In the genomic region with DNA sequence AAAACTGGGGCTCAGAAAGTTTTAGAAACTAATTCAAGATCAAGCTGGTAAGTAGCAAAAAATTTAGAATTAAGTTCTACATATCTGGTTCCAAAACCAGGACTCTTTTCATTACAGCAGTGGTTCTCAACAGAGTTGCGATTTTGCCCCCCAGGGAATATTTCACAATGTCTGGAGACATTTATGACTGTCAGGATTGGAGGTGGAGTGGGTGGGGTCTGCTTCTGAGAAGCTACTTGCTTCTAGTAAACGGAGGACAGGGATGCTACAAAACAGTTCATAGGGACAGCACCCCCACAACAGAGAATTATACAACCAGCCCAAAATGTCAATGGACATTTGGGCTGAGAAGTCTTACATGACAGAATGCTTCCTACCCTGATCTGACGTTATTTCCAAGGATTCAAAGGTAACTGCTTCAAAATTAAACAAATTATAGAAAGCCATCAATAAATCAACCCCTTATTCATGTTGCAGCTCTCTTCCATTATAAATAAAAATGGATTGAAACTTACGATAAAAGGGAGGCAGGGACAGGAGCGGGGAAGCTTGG, we compare ENCODE assay signal across 8 cellular contexts. TPM values are rescaled to one million over a fixed set of nuclear protein-coding genes. Genes with fewer than 3 reads are reported as not detected.
DNase-seq lines count a peak whose midpoint lies in the region; ATAC-seq, FAIRE-seq and TF ChIP-seq lines count a peak whose summit lies in the region.

No MANE protein-coding gene starts in this region.

- H3K4me1 Mint-ChIP-seq in activated CD8-positive, alpha-beta memory T cell treated with anti-CD3 and anti-CD28 coated beads, Interleukin-2, amount 10 ng/mL, durations not matched to agents 7 days and 5 days: peaks cover 19% of the 10 kb centered on the region
- H3K4me1 Mint-ChIP-seq in activated T-helper 1 cell treated with anti-CD3 and anti-CD28 coated beads, Interleukin-12 subunit alpha, Interleukin-12 subunit beta, Interleukin-2, Interleukin-4 antibody, amounts not matched to agents 30 ng/mL and 10 ng/mL and 1 ng/mL, durations not matched to agents 14 hours and 24 hours and 36 hours (ENCODE audit: low read depth): peaks cover 15% of the 10 kb centered on the region

- peaks cover 20% of the 10 kb centered on the region for H3K79me2 ChIP-seq in hepatocyte

- no peaks in the 10 kb centered on the region for H3K9me2 ChIP-seq in hepatocyte (replicated peaks; ENCODE audit: insufficient read depth)

- H3K36me3 Mint-ChIP-seq in activated CD8-positive, alpha-beta memory T cell treated with anti-CD3 and anti-CD28 coated beads, Interleukin-2, amount 10 ng/mL, durations not matched to agents 7 days and 5 days: no peaks in the 10 kb centered on the region
- no peaks in the 10 kb centered on the region for H3K36me3 Mint-ChIP-seq in activated T-helper 1 cell treated with anti-CD3 and anti-CD28 coated beads, Interleukin-12 subunit alpha, Interleukin-12 subunit beta, Interleukin-2, Interleukin-4 antibody, amounts not matched to agents 30 ng/mL and 10 ng/mL and 1 ng/mL, durations not matched to agents 14 hours and 24 hours and 36 hours (ENCODE audit: low read depth)

- H3K9me3 ChIP-seq in hepatocyte (ENCODE audit: low read depth) (no peaks in the 10 kb centered on the region), small intestine (ENCODE audit: control insufficient read depth, low read depth) (no peaks in the 10 kb centered on the region)

- H2AFZ ChIP-seq in hepatocyte: peak overlapping the region; percentile 95

- intact Hi-C loops in activated T-helper 1 cell treated with anti-CD3 and anti-CD28 coated beads, Interleukin-12 subunit alpha, Interleukin-12 subunit beta, Interleukin-2, Interleukin-4 antibody, amounts not matched to agents 30 ng/mL and 10 ng/mL and 1 ng/mL, durations not matched to agents 14 hours and 24 hours and 36 hours (cut with micrococcal nuclease): loop anchor here (2.0 to 10.0 kb wide), 6 partner anchors 178 to 1953 kb away; partner anchors contain the start of genes GALC and ZC3H14

- peak overlapping the region; percentile 91 for H3K4me3 ChIP-seq in hepatocyte
- peak overlapping the region; percentile 19 to 97 for H3K4me3 ChIP-seq in small intestine (ENCODE audit: low read depth in 1 of 2, low read length in 2 of 2)

- H3K27ac Mint-ChIP-seq in activated CD8-positive, alpha-beta memory T cell treated with anti-CD3 and anti-CD28 coated beads, Interleukin-2, amount 10 ng/mL, durations not matched to agents 7 days and 5 days: peak overlapping the region; percentile 92
- peak overlapping the region; percentile 61 for H3K27ac Mint-ChIP-seq in activated T-helper 1 cell treated with anti-CD3 and anti-CD28 coated beads, Interleukin-12 subunit alpha, Interleukin-12 subunit beta, Interleukin-2, Interleukin-4 antibody, amounts not matched to agents 30 ng/mL and 10 ng/mL and 1 ng/mL, durations not matched to agents 14 hours and 24 hours and 36 hours

- peak overlapping the region; percentile 94 for H3K4me2 ChIP-seq in hepatocyte

- TF ChIP-seq CTCF in hepatocyte (IDR thresholded peaks at IDR 0.05; ENCODE audit: poor library complexity): no peak

- H3K27me3 Mint-ChIP-seq in activated CD8-positive, alpha-beta memory T cell treated with anti-CD3 and anti-CD28 coated beads, Interleukin-2, amount 10 ng/mL, durations not matched to agents 7 days and 5 days: peaks cover 4% of the 10 kb centered on the region
- peaks cover 7% of the 10 kb centered on the region for H3K27me3 Mint-ChIP-seq in activated T-helper 1 cell treated with anti-CD3 and anti-CD28 coated beads, Interleukin-12 subunit alpha, Interleukin-12 subunit beta, Interleukin-2, Interleukin-4 antibody, amounts not matched to agents 30 ng/mL and 10 ng/mL and 1 ng/mL, durations not matched to agents 14 hours and 24 hours and 36 hours (ENCODE audit: insufficient read depth)

- no peaks in the 10 kb centered on the region for H4K20me1 ChIP-seq in hepatocyte (ENCODE audit: insufficient read depth, poor library complexity, severe bottlenecking)

- H3K4me3 Mint-ChIP-seq in activated CD8-positive, alpha-beta memory T cell treated with anti-CD3 and anti-CD28 coated beads, Interleukin-2, amount 10 ng/mL, durations not matched to agents 7 days and 5 days: peak overlapping the region; percentile 99
- peak overlapping the region; percentile 96 for H3K4me3 Mint-ChIP-seq in activated T-helper 1 cell treated with anti-CD3 and anti-CD28 coated beads, Interleukin-12 subunit alpha, Interleukin-12 subunit beta, Interleukin-2, Interleukin-4 antibody, amounts not matched to agents 30 ng/mL and 10 ng/mL and 1 ng/mL, durations not matched to agents 14 hours and 24 hours and 36 hours

- no peak for DNase-seq in activated CD8-positive, alpha-beta memory T cell treated with anti-CD3 and anti-CD28 coated beads, Interleukin-2, amount 10 ng/mL, durations not matched to agents 7 days and 5 days
- no peak for DNase-seq in activated CD8-positive, alpha-beta memory T cell treated with anti-CD3 and anti-CD28 coated beads for 24 hours
- no peak for DNase-seq in activated T-helper 1 cell treated with anti-CD3 and anti-CD28 coated beads, Interleukin-12 subunit alpha, Interleukin-12 subunit beta, Interleukin-2, Interleukin-4 antibody, amounts not matched to agents 30 ng/mL and 10 ng/mL and 1 ng/mL, durations not matched to agents 14 hours and 24 hours and 36 hours (ENCODE audit: low spot score)
- DNase-seq in hepatocyte (ENCODE audit: low spot score): no peak
- no peak for DNase-seq in small intestine
- no peak for DNase-seq in GOT3 (lab: John Stamatoyannopoulos, UW)

- WGBS in hepatocyte (ENCODE audit: low lambda C conversion rate, missing lambda C conversion rate): 26% methylated on average over 5 of the region's 5 CpGs
- 3 to 8% (median 4%) methylated on average over 5 of the region's 5 CpGs for WGBS in small intestine, 3 donors

- no peaks in the 10 kb centered on the region for H3K27me3 ChIP-seq in hepatocyte
- no peaks in the 10 kb centered on the region for H3K27me3 ChIP-seq in small intestine (ENCODE audit: control insufficient read depth in 2 of 2, insufficient read depth in 2 of 2, low read length in 2 of 2)

- H3K4me1 ChIP-seq in hepatocyte (ENCODE audit: insufficient read depth) (peaks cover 6% of the 10 kb centered on the region), small intestine (ENCODE audit: control insufficient read depth in 2 of 2, insufficient read depth in 1 of 2, low read depth in 1 of 2, low read length in 1 of 2) (no peaks in the 10 kb centered on the region)

- FAIRE-seq in small intestine (lab: Jason Lieb, UNC): no peak

- no peaks in the 10 kb centered on the region for H3K9me3 Mint-ChIP-seq in activated CD8-positive, alpha-beta memory T cell treated with anti-CD3 and anti-CD28 coated beads, Interleukin-2, amount 10 ng/mL, durations not matched to agents 7 days and 5 days (ENCODE audit: low read depth)
- H3K9me3 Mint-ChIP-seq in activated T-helper 1 cell treated with anti-CD3 and anti-CD28 coated beads, Interleukin-12 subunit alpha, Interleukin-12 subunit beta, Interleukin-2, Interleukin-4 antibody, amounts not matched to agents 30 ng/mL and 10 ng/mL and 1 ng/mL, durations not matched to agents 14 hours and 24 hours and 36 hours: no peaks in the 10 kb centered on the region

- H3K27ac ChIP-seq in hepatocyte: peak overlapping the region; percentile 89
- no peak overlapping the region for H3K27ac ChIP-seq in small intestine (ENCODE audit: low read depth in 1 of 2, low read length in 1 of 2)

- H3K36me3 ChIP-seq in hepatocyte (replicated peaks; ENCODE audit: insufficient read depth, low read depth) (no peaks in the 10 kb centered on the region), small intestine (ENCODE audit: control insufficient read depth in 2 of 2, insufficient read depth in 2 of 2, low read length in 2 of 2) (no peaks in the 10 kb centered on the region)

- no peak for ATAC-seq in activated CD8-positive, alpha-beta memory T cell treated with anti-CD3 and anti-CD28 coated beads, Interleukin-2, amount 10 ng/mL, durations not matched to agents 7 days and 5 days
- ATAC-seq in HG03457 (IDR thresholded peaks at IDR 0.05; ENCODE audit: unreplicated experiment): no peak
- ATAC-seq in GM21619 (IDR thresholded peaks at IDR 0.05; ENCODE audit: unreplicated experiment): no peak

- CTCF ChIA-PET in activated CD8-positive, alpha-beta memory T cell treated with anti-CD3 and anti-CD28 coated beads, Interleukin-2, amount 10 ng/mL, durations not matched to agents 7 days and 5 days (lab: Charles Lee): interaction anchor here (0.6 to 1.4 kb wide), 4 partner anchors 194 to 1408 kb away, joined by 3 to 5 read pairs (median 4); no protein-coding TSS in a partner anchor

RNA-seq across cellular contexts. Expression of gene SPATA7, which starts 0.7 kb away (rescaled TPM):
- 1 to 10 TPM; 3.0 to 4.5 TPM for total RNA-seq in activated CD8-positive, alpha-beta memory T cell treated with anti-CD3 and anti-CD28 coated beads, Interleukin-2, amount 10 ng/mL, durations not matched to agents 7 days and 5 days
- total RNA-seq in activated T-helper 1 cell treated with anti-CD3 and anti-CD28 coated beads, Interleukin-12 subunit alpha, Interleukin-12 subunit beta, Interleukin-2, Interleukin-4 antibody, amounts not matched to agents 30 ng/mL and 10 ng/mL and 1 ng/mL, durations not matched to agents 14 hours and 24 hours and 36 hours: 2.4 and 2.5 TPM in 2 replicates
- total RNA-seq in hepatocyte: 18.7 and 27.9 TPM in 2 replicates
- polyA plus RNA-seq in hepatocyte (9.8 and 11.8 TPM in 2 replicates), small intestine (1 to 10 TPM in 2 of 3 donors, under 1 TPM in 1; 0.81 to 4.2 (median 1.3) TPM)
